Comparison of ENCODE assay signal across 8 cellular contexts in the genomic region with DNA sequence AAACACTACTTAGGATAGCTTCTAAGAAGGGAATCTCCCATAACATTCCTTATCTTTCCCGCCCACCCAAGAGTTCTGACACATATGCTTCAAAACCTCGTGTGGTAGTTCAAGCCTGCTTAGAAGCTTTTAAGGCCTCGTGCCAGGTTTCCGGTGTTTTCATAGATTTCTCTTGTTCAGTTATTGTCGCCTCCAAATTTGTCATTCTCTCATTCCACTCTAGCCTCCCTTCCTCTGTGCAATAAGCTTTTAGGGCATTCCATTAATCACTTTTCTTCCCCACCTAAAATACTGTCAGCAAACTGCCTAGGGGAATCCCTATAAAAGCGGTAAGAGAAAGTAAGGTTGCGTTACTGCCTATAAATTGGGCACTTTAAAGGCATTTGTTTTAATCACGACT. TPM values are rescaled to one million over a fixed set of nuclear protein-coding genes. Genes with fewer than 3 reads are reported as not detected.
A peak's percentile ranks its signal among the peaks of the same experiment; 100 is the strongest.
DNase-seq lines count a peak whose midpoint lies in the region; ATAC-seq and TF ChIP-seq lines count a peak whose summit lies in the region.

No MANE protein-coding gene starts in this region.

- ATAC-seq in HG03439 (IDR thresholded peaks at IDR 0.05; ENCODE audit: unreplicated experiment) (no peak), GM18909 (IDR thresholded peaks at IDR 0.05; ENCODE audit: poor library complexity, unreplicated experiment) (no peak)

- TF ChIP-seq POLR2A in suprapubic skin (IDR thresholded peaks at IDR 0.05): no peak

- H2AFZ ChIP-seq in hepatocyte: peak overlapping the region; percentile 44

- DNase-seq in NCI-H82 (lab: John Stamatoyannopoulos, UW) (peak; percentile 27), NCI-H82 treated with DMSO at 0.1 percent for 48 hours (lab: John Stamatoyannopoulos, UW; ENCODE audit: unreplicated experiment) (no peak), SK-MEL-5 (ENCODE audit: low read depth, low spot score) (peak; percentile 25), hepatocyte (ENCODE audit: low spot score) (peak; percentile 31), suprapubic skin (ENCODE audit: low spot score in 2 of 2) (no peak), COLO829 (ENCODE audit: low spot score) (no peak)

- peak overlapping the region; percentile 90 for H3K4me2 ChIP-seq in hepatocyte

- H3K27me3 ChIP-seq in hepatocyte (no peaks in the 10 kb centered on the region), suprapubic skin (no peaks in the 10 kb centered on the region)

- no peaks in the 10 kb centered on the region for H4K20me1 ChIP-seq in hepatocyte (ENCODE audit: insufficient read depth, poor library complexity, severe bottlenecking)

- WGBS in hepatocyte (ENCODE audit: low lambda C conversion rate, missing lambda C conversion rate): 14% methylated on average over 8 of the region's 8 CpGs
- WGBS in suprapubic skin: 0% methylated on average over 8 of the region's 8 CpGs

- H3K36me3 ChIP-seq in hepatocyte (replicated peaks; ENCODE audit: insufficient read depth, low read depth): no peaks in the 10 kb centered on the region
- H3K36me3 ChIP-seq in suprapubic skin: no peaks in the 10 kb centered on the region

- H3K4me1 ChIP-seq in hepatocyte (ENCODE audit: insufficient read depth): peaks cover 10% of the 10 kb centered on the region
- H3K4me1 ChIP-seq in suprapubic skin: peaks cover 21% of the 10 kb centered on the region

- no peak for TF ChIP-seq EP300 in suprapubic skin (IDR thresholded peaks at IDR 0.05)

- H3K9me3 ChIP-seq in hepatocyte (ENCODE audit: low read depth) (no peaks in the 10 kb centered on the region), suprapubic skin (no peaks in the 10 kb centered on the region)

- in situ Hi-C loops in SK-MEL-5 (cut with HindIII; ENCODE audit: low pct_unique_long_range_greater_than_20kb, low sequenced_read_pairs): no loop called here

- no peak for TF ChIP-seq CTCF in hepatocyte (IDR thresholded peaks at IDR 0.05; ENCODE audit: poor library complexity)
- TF ChIP-seq CTCF in suprapubic skin (IDR thresholded peaks at IDR 0.05): no peak

- H3K4me3 ChIP-seq in hepatocyte (peak overlapping the region; percentile 38), suprapubic skin (peak overlapping the region; percentile 68)

- no peaks in the 10 kb centered on the region for H3K9me2 ChIP-seq in hepatocyte (replicated peaks; ENCODE audit: insufficient read depth)

- H3K27ac ChIP-seq in hepatocyte (peak overlapping the region; percentile 66), suprapubic skin (peak overlapping the region; percentile 80)

- peaks cover 31% of the 10 kb centered on the region for H3K79me2 ChIP-seq in hepatocyte

RNA-seq across cellular contexts. Expression of gene BPGM, which starts 0.7 kb away (rescaled TPM):
- total RNA-seq in SK-MEL-5 (2014; rRNA removed; shearing (Covaris generic)): 21.8 and 22.6 TPM in 2 replicates
- 22.1 and 22.6 TPM in 2 replicates for polyA plus RNA-seq in SK-MEL-5 (2015; cell fraction: cytosol; rRNA removed)
- polyA plus RNA-seq in SK-MEL-5 (2015; cell fraction: nucleus; rRNA removed): 5.5 and 6.9 TPM in 2 replicates
- total RNA-seq in hepatocyte (23.2 and 25.0 TPM in 2 replicates), suprapubic skin (10 to 100 TPM in 3 of 4 donors, 1 to 10 TPM in 1; 9.8 to 13.3 (median 12.5) TPM)
- polyA plus RNA-seq in hepatocyte: 25.7 and 37.6 TPM in 2 replicates

Comparison
In these comparisons a context has a peak if more than half of its experiments do, and no peak if none do; other contexts are left out.
1. DNase-seq: peak in NCI-H82 (single experiment), SK-MEL-5 (single experiment) and hepatocyte (single experiment); none in NCI-H82 treated with DMSO at 0.1 percent for 48 hours (single experiment), suprapubic skin (0 of 2) and COLO829 (single experiment).